In genomic region chr10:29691564-29692064, GRCh38 we compare ENCODE assay signal across 10 cellular contexts. TPM values are rescaled to one million over a fixed set of nuclear protein-coding genes. Genes with fewer than 3 reads are reported as not detected.
DNase-seq lines count a peak whose midpoint lies in the region; ATAC-seq, FAIRE-seq and TF ChIP-seq lines count a peak whose summit lies in the region.
"Had no signal": no experiment of that assay in that cellular context is flagged by ENCODE, and none has a peak within 500 bp of the region (broad histone marks: within the 10 kb centered on the region; RNA-seq: fewer than 3 reads in every experiment).

No MANE protein-coding gene starts in this region.

- H3K36me3 Mint-ChIP-seq in T-cell: peaks cover 6% of the 10 kb centered on the region
- H3K36me3 Mint-ChIP-seq: activated naive CD8-positive, alpha-beta T cell treated with anti-CD3 and anti-CD28 coated beads, Interleukin-2, amount 10 ng/mL, durations not matched to agents 7 days and 5 days had no signal

- peaks cover 38% of the 10 kb centered on the region for H3K79me2 ChIP-seq in parathyroid adenoma

- H3K9me3 Mint-ChIP-seq in T-cell: peaks cover 0 to 4% (median 0%) of the 10 kb centered on the region in 3 donors
- H3K9me3 Mint-ChIP-seq: activated naive CD8-positive, alpha-beta T cell treated with anti-CD3 and anti-CD28 coated beads, Interleukin-2, amount 10 ng/mL, durations not matched to agents 7 days and 5 days had no signal

- peak overlapping the region; percentile 43 for H3K4me3 ChIP-seq in fibroblast of pulmonary artery (replicated peaks; ENCODE audit: low read depth, low read length)
- H3K4me3 ChIP-seq in parathyroid adenoma (ENCODE audit: low read depth, low read length): no peak overlapping the region

- no peak overlapping the region for H3K27ac Mint-ChIP-seq in T-cell
- H3K27ac Mint-ChIP-seq: activated naive CD8-positive, alpha-beta T cell treated with anti-CD3 and anti-CD28 coated beads, Interleukin-2, amount 10 ng/mL, durations not matched to agents 7 days and 5 days had no signal

- no peak for ATAC-seq in T-cell (replicated peaks in 1 of 4)

- peak; percentile 38 for DNase-seq in COR-L47 (lab: John Stamatoyannopoulos, UW)
- peak; percentile 76 for DNase-seq in RCC 7860 (ENCODE audit: low spot score)
- peak; percentile 71 for DNase-seq in fibroblast of pulmonary artery (ENCODE audit: low read depth)
- DNase-seq in nucleus accumbens (lab: John Stamatoyannopoulos, UW): no peak
- DNase-seq in T-cell: no peak
- DNase-seq in globus pallidus (ENCODE audit: low spot score): no peak
- no peak for DNase-seq in retina
- DNase-seq: activated naive CD8-positive, alpha-beta T cell treated with anti-CD3 and anti-CD28 coated beads, Interleukin-2, amount 10 ng/mL, durations not matched to agents 7 days and 5 days; midbrain had no signal

- no peaks in the 10 kb centered on the region for H3K36me3 ChIP-seq in parathyroid adenoma (ENCODE audit: control insufficient read depth, insufficient read depth, low read length)

- peak overlapping the region; percentile 61 for H3K27ac ChIP-seq in parathyroid adenoma

- H3K27me3 Mint-ChIP-seq in T-cell: no peaks in the 10 kb centered on the region
- H3K27me3 Mint-ChIP-seq: activated naive CD8-positive, alpha-beta T cell treated with anti-CD3 and anti-CD28 coated beads, Interleukin-2, amount 10 ng/mL, durations not matched to agents 7 days and 5 days had no signal

- TF ChIP-seq CTCF in fibroblast of pulmonary artery (IDR thresholded peaks at IDR 0.05; ENCODE audit: low read length, missing control alignments) (no peak), parathyroid adenoma (IDR thresholded peaks at IDR 0.05) (no peak)

- H3K4me2 ChIP-seq in parathyroid adenoma (ENCODE audit: low read length): no peak overlapping the region

- no peaks in the 10 kb centered on the region for H3K4me1 ChIP-seq in parathyroid adenoma

- no peaks in the 10 kb centered on the region for H3K27me3 ChIP-seq in parathyroid adenoma (ENCODE audit: control insufficient read depth, insufficient read depth, low read length)

- H3K4me1 Mint-ChIP-seq in T-cell: peaks cover 41 to 53% (median 53%) of the 10 kb centered on the region in 3 donors

- H3K9me3 ChIP-seq in parathyroid adenoma (ENCODE audit: control insufficient read depth, low read length): no peaks in the 10 kb centered on the region

- no peak overlapping the region for H3K4me3 Mint-ChIP-seq in T-cell
- H3K4me3 Mint-ChIP-seq: activated naive CD8-positive, alpha-beta T cell treated with anti-CD3 and anti-CD28 coated beads, Interleukin-2, amount 10 ng/mL, durations not matched to agents 7 days and 5 days had no signal

- peak; percentile 42 for FAIRE-seq in RCC 7860 (lab: Jason Lieb, UNC)

- CTCF ChIA-PET in T-cell (lab: Charles Lee): interaction anchor here (0.7 to 1.7 kb wide), 2 partner anchors 11 to 305 kb away, joined by 3 to 4 read pairs; no protein-coding TSS in a partner anchor

- H3K9ac ChIP-seq in parathyroid adenoma: no peak overlapping the region

- H2AFZ ChIP-seq in parathyroid adenoma: no peak overlapping the region

- POLR2A ChIA-PET in T-cell (lab: Charles Lee): no interaction called here

RNA-seq across cellular contexts. Expression of gene SVIL, which starts 56.8 kb away (rescaled TPM):
- 10 to 100 TPM; 17.4 to 45.6 (median 19.6) TPM for total RNA-seq in T-cell

Comparison
In these comparisons a context has a peak if more than half of its experiments do, and no peak if none do; other contexts are left out.
1. DNase-seq: peak in COR-L47 (single experiment), RCC 7860 (single experiment) and fibroblast of pulmonary artery (single experiment); none in nucleus accumbens (0 of 56), T-cell (0 of 34), globus pallidus (single experiment) and retina (single experiment).